In genomic region chr1:88058205-88058604, GRCh38 we compare ENCODE assay signal across 20 cellular contexts.
DNase-seq lines count a peak whose midpoint lies in the region; ATAC-seq and TF ChIP-seq lines count a peak whose summit lies in the region.
"Had no signal": no experiment of that assay in that cellular context is flagged by ENCODE, and none has a peak within 500 bp of the region (broad histone marks: within the 10 kb centered on the region; RNA-seq: fewer than 3 reads in every experiment).

No MANE protein-coding gene starts in this region.

- H3K27me3 ChIP-seq in MM.1S (replicated peaks; ENCODE audit: insufficient read depth, low read length): no peaks in the 10 kb centered on the region
- H3K27me3 ChIP-seq in hepatocyte: no peaks in the 10 kb centered on the region
- H3K27me3 ChIP-seq: BE2C; BLaER1 treated with 17β-estradiol and CSF1 and Interleukin-3, amounts not matched to agents 10 nM and 100 nM had no signal

- no peaks in the 10 kb centered on the region for H3K79me2 ChIP-seq in MM.1S (ENCODE audit: low read length)
- no peaks in the 10 kb centered on the region for H3K79me2 ChIP-seq in hepatocyte

- H3K36me3 ChIP-seq in MM.1S (replicated peaks; ENCODE audit: insufficient read depth, low read length) (no peaks in the 10 kb centered on the region), hepatocyte (replicated peaks; ENCODE audit: insufficient read depth, low read depth) (no peaks in the 10 kb centered on the region)
- H3K36me3 ChIP-seq: BE2C; BLaER1 treated with 17β-estradiol and CSF1 and Interleukin-3, amounts not matched to agents 10 nM and 100 nM had no signal

- H3K9ac ChIP-seq in MM.1S (ENCODE audit: low read length): no peak overlapping the region
- H3K9ac ChIP-seq: BLaER1 treated with 17β-estradiol and CSF1 and Interleukin-3, amounts not matched to agents 10 nM and 100 nM had no signal

- DNase-seq in MM.1S (peak; percentile 70), UCSD-AML1 (lab: John Stamatoyannopoulos, UW; ENCODE audit: unreplicated experiment) (peak; percentile 15), hepatocyte (ENCODE audit: low spot score) (no peak), NCI-H2171 treated with DMSO at 0.1 percent for 48 hours (lab: John Stamatoyannopoulos, UW) (no peak)
- DNase-seq: 8988T; ACHN; AML-193; BE2C; CD4-positive, alpha-beta T cell; CD8-positive, alpha-beta memory T cell; DMS 273 treated with DMSO at 0.1 percent for 48 hours; DMS53; DMS79 treated with DMSO at 0.1 percent for 48 hours; H9 had no signal

- TF ChIP-seq CTCF in MM.1S (IDR thresholded peaks at IDR 0.05; ENCODE audit: low read length) (no peak), hepatocyte (IDR thresholded peaks at IDR 0.05; ENCODE audit: poor library complexity) (no peak)

- H3K4me3 ChIP-seq in MM.1S (ENCODE audit: low read length) (no peak overlapping the region), hepatocyte (no peak overlapping the region)
- H3K4me3 ChIP-seq: A549; BLaER1 treated with 17β-estradiol and CSF1 and Interleukin-3, amounts not matched to agents 10 nM and 100 nM; GM23338 had no signal

- H3K9me3 ChIP-seq in MM.1S (replicated peaks; ENCODE audit: insufficient read depth, low read length) (no peaks in the 10 kb centered on the region), hepatocyte (ENCODE audit: low read depth) (no peaks in the 10 kb centered on the region)
- H3K9me3 ChIP-seq: A549; BE2C; BLaER1 treated with 17β-estradiol and CSF1 and Interleukin-3, amounts not matched to agents 10 nM and 100 nM had no signal

- 92% methylated on average over 2 of the region's 2 CpGs for WGBS in hepatocyte (ENCODE audit: low lambda C conversion rate, missing lambda C conversion rate)

- H3K4me2 ChIP-seq in MM.1S (ENCODE audit: low read depth, low read length) (0 out of 2 replicates have a peak overlapping the region, but pooled peaks have one; percentile 22), hepatocyte (no peak overlapping the region)
- H3K4me2 ChIP-seq: A549; BLaER1 treated with 17β-estradiol and CSF1 and Interleukin-3, amounts not matched to agents 10 nM and 100 nM; GM23338 had no signal

- H3F3A ChIP-seq in MM.1S (ENCODE audit: insufficient read depth, low read length): peaks cover 15% of the 10 kb centered on the region

- no peak overlapping the region for H2AFZ ChIP-seq in MM.1S (ENCODE audit: low read length)
- H2AFZ ChIP-seq in hepatocyte: no peak overlapping the region
- H2AFZ ChIP-seq: GM23338 had no signal

- peaks cover 33% of the 10 kb centered on the region for H3K4me1 ChIP-seq in MM.1S (ENCODE audit: low read length)
- no peaks in the 10 kb centered on the region for H3K4me1 ChIP-seq in hepatocyte (ENCODE audit: insufficient read depth)
- H3K4me1 ChIP-seq: BE2C; BLaER1 treated with 17β-estradiol and CSF1 and Interleukin-3, amounts not matched to agents 10 nM and 100 nM had no signal

- no peak overlapping the region for H3K27ac ChIP-seq in MM.1S (ENCODE audit: low read length)
- no peak overlapping the region for H3K27ac ChIP-seq in hepatocyte
- H3K27ac ChIP-seq: A549; BLaER1 treated with 17β-estradiol and CSF1 and Interleukin-3, amounts not matched to agents 10 nM and 100 nM had no signal

- H3K9me2 ChIP-seq in MM.1S (replicated peaks; ENCODE audit: insufficient read depth, low read length): no peaks in the 10 kb centered on the region
- no peaks in the 10 kb centered on the region for H3K9me2 ChIP-seq in hepatocyte (replicated peaks; ENCODE audit: insufficient read depth)

- H4K20me1 ChIP-seq in MM.1S (ENCODE audit: insufficient read depth, low read length): no peaks in the 10 kb centered on the region
- H4K20me1 ChIP-seq in hepatocyte (ENCODE audit: insufficient read depth, poor library complexity, severe bottlenecking): no peaks in the 10 kb centered on the region
- H4K20me1 ChIP-seq: BLaER1 treated with 17β-estradiol and CSF1 and Interleukin-3, amounts not matched to agents 10 nM and 100 nM had no signal

- peak; percentile 43 for ATAC-seq in GM19025 (IDR thresholded peaks at IDR 0.05; ENCODE audit: low read depth, unreplicated experiment)
- ATAC-seq in HG02763 (IDR thresholded peaks at IDR 0.05; ENCODE audit: unreplicated experiment): no peak
- ATAC-seq: A549, GM23338, HCT116 had no signal

Comparison
In these comparisons a context has a peak if more than half of its experiments do, and no peak if none do; other contexts are left out.
1. DNase-seq: peak in MM.1S (single experiment) and UCSD-AML1 (single experiment); none in hepatocyte (single experiment) and NCI-H2171 treated with DMSO at 0.1 percent for 48 hours (single experiment).